In the genomic region with DNA sequence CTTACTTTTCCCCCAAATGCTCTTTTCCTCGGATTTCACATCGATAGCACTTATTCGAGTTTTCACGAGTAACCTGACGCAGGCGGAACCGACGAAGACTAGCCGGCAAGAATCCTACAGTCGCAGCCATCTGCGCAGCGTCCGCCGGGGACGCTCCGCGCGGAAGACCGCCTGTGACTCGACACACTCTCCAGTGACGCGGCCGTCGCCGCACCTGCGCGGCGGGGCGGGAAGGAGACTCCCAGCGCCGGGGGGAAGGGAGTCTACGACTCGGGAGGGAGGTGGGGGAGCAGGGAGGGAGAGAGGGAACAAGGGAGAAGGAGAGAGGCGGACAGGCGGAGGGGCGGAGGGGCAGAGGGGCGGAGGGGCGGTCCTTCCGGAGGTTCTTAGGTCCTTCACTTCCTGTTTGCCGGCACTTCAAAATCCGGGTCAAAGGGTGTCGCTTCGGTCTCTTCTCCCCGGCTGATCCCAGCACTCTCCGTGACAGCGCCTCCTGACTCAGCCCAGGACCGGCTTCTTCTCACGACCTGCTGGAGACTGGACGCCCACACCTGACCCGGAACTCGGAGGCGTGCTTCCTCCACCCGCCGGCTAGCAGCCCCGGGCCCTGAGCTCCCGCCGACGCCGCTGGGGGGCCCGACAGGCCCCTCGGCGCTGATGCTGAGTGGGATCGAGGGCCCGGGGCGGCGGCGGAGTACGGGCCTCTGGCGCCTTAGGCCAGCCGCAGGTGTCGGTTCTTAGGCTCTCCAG, we compare ENCODE assay signal across 8 cellular contexts. TPM values are rescaled to one million over a fixed set of nuclear protein-coding genes. Genes with fewer than 3 reads are reported as not detected.
DNase-seq lines count a peak whose midpoint lies in the region; ATAC-seq, FAIRE-seq and TF ChIP-seq lines count a peak whose summit lies in the region.

A gene with protein sequence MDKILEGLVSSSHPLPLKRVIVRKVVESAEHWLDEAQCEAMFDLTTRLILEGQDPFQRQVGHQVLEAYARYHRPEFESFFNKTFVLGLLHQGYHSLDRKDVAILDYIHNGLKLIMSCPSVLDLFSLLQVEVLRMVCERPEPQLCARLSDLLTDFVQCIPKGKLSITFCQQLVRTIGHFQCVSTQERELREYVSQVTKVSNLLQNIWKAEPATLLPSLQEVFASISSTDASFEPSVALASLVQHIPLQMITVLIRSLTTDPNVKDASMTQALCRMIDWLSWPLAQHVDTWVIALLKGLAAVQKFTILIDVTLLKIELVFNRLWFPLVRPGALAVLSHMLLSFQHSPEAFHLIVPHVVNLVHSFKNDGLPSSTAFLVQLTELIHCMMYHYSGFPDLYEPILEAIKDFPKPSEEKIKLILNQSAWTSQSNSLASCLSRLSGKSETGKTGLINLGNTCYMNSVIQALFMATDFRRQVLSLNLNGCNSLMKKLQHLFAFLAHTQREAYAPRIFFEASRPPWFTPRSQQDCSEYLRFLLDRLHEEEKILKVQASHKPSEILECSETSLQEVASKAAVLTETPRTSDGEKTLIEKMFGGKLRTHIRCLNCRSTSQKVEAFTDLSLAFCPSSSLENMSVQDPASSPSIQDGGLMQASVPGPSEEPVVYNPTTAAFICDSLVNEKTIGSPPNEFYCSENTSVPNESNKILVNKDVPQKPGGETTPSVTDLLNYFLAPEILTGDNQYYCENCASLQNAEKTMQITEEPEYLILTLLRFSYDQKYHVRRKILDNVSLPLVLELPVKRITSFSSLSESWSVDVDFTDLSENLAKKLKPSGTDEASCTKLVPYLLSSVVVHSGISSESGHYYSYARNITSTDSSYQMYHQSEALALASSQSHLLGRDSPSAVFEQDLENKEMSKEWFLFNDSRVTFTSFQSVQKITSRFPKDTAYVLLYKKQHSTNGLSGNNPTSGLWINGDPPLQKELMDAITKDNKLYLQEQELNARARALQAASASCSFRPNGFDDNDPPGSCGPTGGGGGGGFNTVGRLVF (plus strand): TSS at position 415 of the 750 bp plus-strand sequence. CDS start 534 bp downstream, outside the sequence.

- intact Hi-C loops in T-helper 1 cell treated with Interleukin-12 subunit alpha and Interleukin-12 subunit beta and Interleukin-4 antibody, amounts not matched to agents 30 ng/mL and 1 ng/mL, for 36 hours (cut with micrococcal nuclease), result loop anchor here (1.0 to 10.0 kb wide), 13 partner anchors 152 to 1994 kb away; partner anchors contain the start of genes ABCE1, ANAPC10, GAB1 and IL15
- intact Hi-C loops in left ventricle myocardium inferior (cut with micrococcal nuclease), result no loop called here
- intact Hi-C loops in prostate gland (cut with DNase I), result no loop called here

- H3K27me3 ChIP-seq in left ventricle myocardium inferior (ENCODE audit: low read depth) (no peaks in the 10 kb centered on the region), prostate gland (replicated peaks; ENCODE audit: insufficient read depth) (no peaks in the 10 kb centered on the region)

- H3K36me3 ChIP-seq in left ventricle myocardium inferior (peaks cover 15% of the 10 kb centered on the region), prostate gland (no peaks in the 10 kb centered on the region), urinary bladder (ENCODE audit: insufficient read depth) (no peaks in the 10 kb centered on the region)

- H3K4me3 ChIP-seq in left ventricle myocardium inferior (peak within 1 kb of the TSS; percentile 90), prostate gland (peak within 1 kb of the TSS; percentile 83 to 92), urinary bladder (ENCODE audit: low read depth, low read length) (peak within 1 kb of the TSS; percentile 95)

- ATAC-seq in HG02852 (IDR thresholded peaks at IDR 0.05; ENCODE audit: unreplicated experiment), result peak; percentile 76

- H3K27ac ChIP-seq in left ventricle myocardium inferior (replicated peaks) (peak within 1 kb of the TSS; percentile 93), prostate gland (peak within 1 kb of the TSS; percentile 89 to 95), urinary bladder (ENCODE audit: low read depth) (peak within 1 kb of the TSS; percentile 93)

- H3K9me3 ChIP-seq in left ventricle myocardium inferior (replicated peaks) (no peaks in the 10 kb centered on the region), prostate gland (no peaks in the 10 kb centered on the region)

- no peak for TF ChIP-seq CTCF in left ventricle myocardium inferior (IDR thresholded peaks at IDR 0.05; ENCODE audit: borderline replicate concordance)
- peak in 2 of 4 experiments; percentile 17 to 28 for TF ChIP-seq CTCF in prostate gland (IDR thresholded peaks at IDR 0.05)

- under 1% methylated on average over 71 of the region's 71 CpGs for WGBS in prostate gland
- WGBS in urinary bladder, result under 1% methylated on average over 70 of the region's 71 CpGs

- DNase-seq in GM12892 (ENCODE audit: insufficient read length), result peak; percentile 52
- DNase-seq in NCI-H146 (lab: John Stamatoyannopoulos, UW), result peak; percentile 94
- DNase-seq in amniotic stem cell (lab: John Stamatoyannopoulos, UW), result peak; percentile 91
- DNase-seq in left ventricle myocardium inferior, result peak; percentile 89
- peak; percentile 94 for DNase-seq in prostate gland (ENCODE audit: low spot score)

- peak; percentile 93 for FAIRE-seq in GM12892 (lab: Jason Lieb, UNC)

- H3K4me1 ChIP-seq in left ventricle myocardium inferior (peaks cover 68% of the 10 kb centered on the region), prostate gland (replicated peaks) (no peaks in the 10 kb centered on the region), urinary bladder (ENCODE audit: insufficient read depth) (no peaks in the 10 kb centered on the region)

- TF ChIP-seq POLR2A in GM12892 (IDR thresholded peaks at IDR 0.05; ENCODE audit: low read depth, low read length) (peak; percentile 83), prostate gland (IDR thresholded peaks at IDR 0.05) (peak; percentile 63)

RNA-seq across cellular contexts. Expression of the gene that starts here (rescaled TPM):
- polyA plus RNA-seq in GM12892 (2012; ENCODE audit: missing spikeins), result 8.9 TPM
- 32.7 and 33.3 TPM in 2 replicates for total RNA-seq in T-helper 1 cell treated with Interleukin-12 subunit alpha and Interleukin-12 subunit beta and Interleukin-4 antibody, amounts not matched to agents 30 ng/mL and 1 ng/mL, for 36 hours
- total RNA-seq in left ventricle myocardium inferior (19.8 TPM), prostate gland (10 to 100 TPM; 19.1 to 21.2 TPM), urinary bladder (28.7 TPM)
- polyA plus RNA-seq in urinary bladder, result 9.5 TPM

Comparison
In these comparisons a context has a peak if more than half of its experiments do, and no peak if none do; other contexts are left out.
1. Peak in every context shown above with its lines: DNase-seq, ATAC-seq, H3K4me3 ChIP-seq and H3K27ac ChIP-seq.